Comparison of ENCODE assay signal across 8 cellular contexts in genomic region chr19:35931161-35931873, GRCh38. TPM values are rescaled to one million over a fixed set of nuclear protein-coding genes. Genes with fewer than 3 reads are reported as not detected.
DNase-seq lines count a peak whose midpoint lies in the region; ATAC-seq and TF ChIP-seq lines count a peak whose summit lies in the region.

No MANE protein-coding gene starts in this region.

- TF ChIP-seq CTCF in AG09309 (IDR thresholded peaks at IDR 0.05; ENCODE audit: control insufficient read depth, insufficient read depth, low read depth, low read length, missing control alignments): peak; percentile 98
- TF ChIP-seq CTCF in WTC11 (IDR thresholded peaks at IDR 0.05): peak; percentile 47

- no peaks in the 10 kb centered on the region for H3K36me3 Mint-ChIP-seq in WTC11

- ATAC-seq in GM18907 (IDR thresholded peaks at IDR 0.05; ENCODE audit: unreplicated experiment): peak; percentile 95
- peak; percentile 93 for ATAC-seq in HG03159 (IDR thresholded peaks at IDR 0.05; ENCODE audit: unreplicated experiment)
- ATAC-seq in WTC11: peak; percentile 94

- peaks cover 6% of the 10 kb centered on the region for H3K27me3 Mint-ChIP-seq in WTC11 (ENCODE audit: low read depth)

- peak overlapping the region; percentile 23 for H3K4me3 ChIP-seq in AG09309 (ENCODE audit: control insufficient read depth, low read depth, low read length)

- POLR2A ChIA-PET in WTC11 (lab: Charles Lee): interaction anchor here (1.5 kb wide), 1 partner anchor 52 kb away, joined by 7 read pairs; no protein-coding TSS in a partner anchor

- H3K9me3 Mint-ChIP-seq in WTC11: no peaks in the 10 kb centered on the region

- peak overlapping the region; percentile 64 for H3K4me3 Mint-ChIP-seq in WTC11

- peaks cover 25% of the 10 kb centered on the region for H3K4me1 Mint-ChIP-seq in WTC11

- CTCF ChIA-PET in WTC11 (lab: Charles Lee): interaction anchor here (0.6 to 1.8 kb wide), 35 partner anchors 10 to 258 kb away, joined by 3 to 21 read pairs (median 4); partner anchors contain the start of genes APLP1, HSPB6, KIRREL2 and LIN37

- DNase-seq in AG09309 (ENCODE audit: low read depth) (peak; percentile 97), NCI-H2227 (lab: John Stamatoyannopoulos, UW; ENCODE audit: unreplicated experiment) (peak; percentile 100), WTC11 (ENCODE audit: low spot score) (peak; percentile 100), iris pigment epithelial cell (ENCODE audit: low read depth) (peak; percentile 99)
- DNase-seq in central memory CD4-positive, alpha-beta T cell: peak; percentile 100
- DNase-seq in stimulated activated CD4-positive, alpha-beta T cell treated with anti-CD3 and anti-CD28 coated beads, Interleukin-12 subunit alpha, Interleukin-12 subunit beta, amount 100 ng/mL, for 24 hours (ENCODE audit: low read depth in 2 of 2): peak; percentile 98

- peak overlapping the region; percentile 95 for H3K27ac Mint-ChIP-seq in WTC11

TF ChIP-seq in WTC11, 78 proteins besides CTCF, POLR2A, EP300 and RAD21:
- TF ChIP-seq MAX (CRISPR knock-in tag; IDR thresholded peaks at IDR 0.05) (peak; percentile 93), ZNF416 (CRISPR knock-in tag; IDR thresholded peaks at IDR 0.05) (no peak), HMGXB4 (CRISPR knock-in tag; IDR thresholded peaks at IDR 0.05) (0 out of 2 replicates have a peak, but pooled peaks have one; percentile 45), MYBL2 (CRISPR knock-in tag; IDR thresholded peaks at IDR 0.05) (peak; percentile 68; the same call in 1 of the 2 replicates), E2F5 (CRISPR knock-in tag; IDR thresholded peaks at IDR 0.05) (peak; percentile 23; the same call in 1 of the 2 replicates), SP1 (CRISPR knock-in tag; conservative IDR thresholded peaks at IDR 0.05) (peak; percentile 96), TP53 (CRISPR knock-in tag; IDR thresholded peaks at IDR 0.05) (no peak), ARID4B (CRISPR knock-in tag; IDR thresholded peaks at IDR 0.05; ENCODE audit: borderline replicate concordance) (peak; percentile 20; the same call in 1 of the 2 replicates), USF2 (CRISPR knock-in tag; IDR thresholded peaks at IDR 0.05) (peak; percentile 88), OVOL2 (CRISPR knock-in tag; IDR thresholded peaks at IDR 0.05; ENCODE audit: borderline replicate concordance) (no peak), GABPB1 (CRISPR knock-in tag; IDR thresholded peaks at IDR 0.05) (0 out of 2 replicates have a peak, but pooled peaks have one; percentile 39), ZSCAN18 (CRISPR knock-in tag; IDR thresholded peaks at IDR 0.05) (no peak), TEAD1 (CRISPR knock-in tag; IDR thresholded peaks at IDR 0.05) (peak; percentile 88), ESRRA (CRISPR knock-in tag; IDR thresholded peaks at IDR 0.05; ENCODE audit: borderline replicate concordance) (0 out of 2 replicates have a peak, but pooled peaks have one; percentile 60), FOXK1 (CRISPR knock-in tag; IDR thresholded peaks at IDR 0.05) (peak; percentile 65; the same call in 1 of the 2 replicates)
- TF ChIP-seq, protein P1, sequence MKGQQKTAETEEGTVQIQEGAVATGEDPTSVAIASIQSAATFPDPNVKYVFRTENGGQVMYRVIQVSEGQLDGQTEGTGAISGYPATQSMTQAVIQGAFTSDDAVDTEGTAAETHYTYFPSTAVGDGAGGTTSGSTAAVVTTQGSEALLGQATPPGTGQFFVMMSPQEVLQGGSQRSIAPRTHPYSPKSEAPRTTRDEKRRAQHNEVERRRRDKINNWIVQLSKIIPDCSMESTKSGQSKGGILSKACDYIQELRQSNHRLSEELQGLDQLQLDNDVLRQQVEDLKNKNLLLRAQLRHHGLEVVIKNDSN (CRISPR knock-in tag; IDR thresholded peaks at IDR 0.05): peak; percentile 90

RNA-seq across cellular contexts. Expression of gene LRFN3, which starts 4.9 kb away (rescaled TPM):
- total RNA-seq in WTC11 (2021): 20.6 to 26.4 TPM (median 24.8 TPM) in 3 replicates

RNA-seq across cellular contexts. Expression of gene TYROBP, which starts 23.2 kb away (rescaled TPM):
- 0.34 to 0.55 TPM (median 0.46 TPM) in 3 replicates for total RNA-seq in WTC11 (2021)

RNA-seq across cellular contexts. Expression of gene HCST, which starts 29.0 kb away (rescaled TPM):
- 1.8 to 1.9 TPM (median 1.8 TPM) in 3 replicates for total RNA-seq in WTC11 (2021)

RNA-seq across cellular contexts. Expression of gene NFKBID, which starts 31.0 kb away (rescaled TPM):
- total RNA-seq in WTC11 (2021): 10.6 to 13.9 TPM (median 12.8 TPM) in 3 replicates

Comparison
In these comparisons a context has a peak if more than half of its experiments do, and no peak if none do; other contexts are left out.
1. Peak in every context shown above with its lines: DNase-seq, ATAC-seq and H3K4me3 ChIP-seq.